ENCODE assay signal across 1 cellular context in genomic region chr9:112332272-112332671, GRCh38.
TF ChIP-seq lines count a peak whose summit lies in the region.

No MANE protein-coding gene starts in this region.

TF ChIP-seq in H1, 55 proteins besides CTCF, POLR2A, EP300 and RAD21 (continued from another document):
- TF ChIP-seq, protein P1, sequence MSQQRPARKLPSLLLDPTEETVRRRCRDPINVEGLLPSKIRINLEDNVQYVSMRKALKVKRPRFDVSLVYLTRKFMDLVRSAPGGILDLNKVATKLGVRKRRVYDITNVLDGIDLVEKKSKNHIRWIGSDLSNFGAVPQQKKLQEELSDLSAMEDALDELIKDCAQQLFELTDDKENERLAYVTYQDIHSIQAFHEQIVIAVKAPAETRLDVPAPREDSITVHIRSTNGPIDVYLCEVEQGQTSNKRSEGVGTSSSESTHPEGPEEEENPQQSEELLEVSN (IDR thresholded peaks at IDR 0.05), result no peak
- TF ChIP-seq CBX8 (IDR thresholded peaks at IDR 0.05; ENCODE audit: borderline replicate concordance, low read depth, low read length) (no peak), SIX5 (IDR thresholded peaks at IDR 0.05; ENCODE audit: low read depth, low read length) (no peak), SP1 (IDR thresholded peaks at IDR 0.05; ENCODE audit: low read depth, low read length) (no peak), MAFK (IDR thresholded peaks at IDR 0.05; ENCODE audit: low read depth, low read length) (no peak), SP4 (IDR thresholded peaks at IDR 0.05; ENCODE audit: low read length) (no peak), KDM1A (IDR thresholded peaks at IDR 0.05; ENCODE audit: borderline replicate concordance, low read length) (no peak), HDAC2 (IDR thresholded peaks at IDR 0.05; ENCODE audit: borderline replicate concordance in 1 of 2, low read depth in 2 of 2, low read length in 2 of 2) (no peak)
